In the genomic region with DNA sequence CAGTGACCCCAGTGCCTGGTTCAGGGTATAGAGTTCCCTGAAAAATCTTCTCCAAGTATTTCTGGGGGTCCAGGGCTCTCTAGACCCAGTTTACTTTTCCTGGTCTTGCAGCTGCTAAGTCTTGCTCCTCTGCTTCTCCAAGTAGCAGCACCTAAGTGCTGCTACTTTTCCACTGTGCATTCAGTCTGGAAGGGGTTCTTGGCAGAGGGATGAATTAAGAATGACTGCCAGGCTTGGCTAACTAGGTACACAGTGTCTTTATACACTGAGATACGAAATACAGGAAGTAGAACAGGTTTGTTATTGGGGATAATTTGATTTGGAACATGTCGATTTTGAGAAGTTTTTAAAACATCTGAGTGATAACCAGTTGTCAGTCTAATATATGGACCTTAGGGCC, we compare ENCODE assay signal across 30 cellular contexts. TPM values are rescaled to one million over a fixed set of nuclear protein-coding genes. Genes with fewer than 3 reads are reported as not detected.
"Had no signal": no experiment of that assay in that cellular context is flagged by ENCODE, and none has a peak within 500 bp of the region (broad histone marks: within the 10 kb centered on the region; RNA-seq: fewer than 3 reads in every experiment).

No MANE protein-coding gene starts in this region.

- H3K9me3 ChIP-seq: colonic mucosa, gastrocnemius medialis, heart left ventricle, left ventricle myocardium inferior, lower lobe of right lung, neutrophil, pancreas, testis, tibial nerve, upper lobe of right lung, uterus had no signal

- H3K36me3 ChIP-seq: colonic mucosa, neutrophil, uterus had no signal

- DNase-seq: colonic mucosa; effector CD8-positive, alpha-beta T cell; endodermal cell; foreskin fibroblast; gastrocnemius medialis; heart left ventricle; left cardiac atrium; left ventricle myocardium inferior; lower lobe of right lung; natural killer cell; pancreas; stimulated activated CD4-positive, alpha-beta T cell treated with anti-CD3 and anti-CD28 coated beads, Interleukin-12 subunit alpha, Interleukin-12 subunit beta, amount 100 ng/mL, for 4 hours; stimulated activated CD4-positive, alpha-beta T cell treated with anti-CD3 and anti-CD28 coated beads, Interleukin-1b, Interleukin-23, amount 100 ng/mL, for 48 hours; stimulated activated CD4-positive, alpha-beta T cell treated with anti-CD3 and anti-CD28 coated beads, Interleukin-4, amount 100 ng/mL, for 24 hours; stimulated activated naive CD8-positive, alpha-beta T cell treated with anti-CD3 and anti-CD28 coated beads, Interleukin-15, Interleukin-2, amounts not matched to agents 100 U/mL and 50 U/mL, for 24 hours; substantia nigra; testis; upper lobe of right lung; uterus had no signal

- H3K4me1 ChIP-seq: colonic mucosa, gastrocnemius medialis, lower lobe of right lung, pancreas, testis, tibial nerve, upper lobe of right lung, uterus had no signal

- ATAC-seq: esophagus mucosa; gastrocnemius medialis; left cardiac atrium; lower lobe of right lung; natural killer cell; pancreas; sciatic nerve; stimulated activated memory B cell treated with anti-CD40 and anti-IgM and Interleukin-4, amounts not matched to agents 10 μg/mL and 1 μg/mL and 100 μg/mL, for 72 hours; stimulated activated naive CD8-positive, alpha-beta T cell treated with anti-CD3 and anti-CD28 coated beads, Interleukin-15, Interleukin-2, amounts not matched to agents 100 U/mL and 50 U/mL, for 24 hours; upper lobe of right lung had no signal

- H3K4me2 ChIP-seq: hepatocyte, smooth muscle cell had no signal

- H3K27me3 ChIP-seq: colonic mucosa, gastrocnemius medialis, heart left ventricle, hepatocyte, neutrophil, pancreas, testis, tibial nerve, upper lobe of right lung, uterus had no signal

- H3K27ac ChIP-seq: colonic mucosa, epithelial cell of prostate, gastrocnemius medialis, heart left ventricle, hepatocyte, left ventricle myocardium inferior, lower lobe of right lung, neutrophil, pancreas, testis, tibial nerve, upper lobe of right lung, uterus had no signal

- H2AFZ ChIP-seq: hepatocyte had no signal

- H3K4me3 ChIP-seq: colonic mucosa, gastrocnemius medialis, heart left ventricle, hepatocyte, left ventricle myocardium inferior, lower lobe of right lung, pancreas, smooth muscle cell, testis, tibial nerve, upper lobe of right lung, uterus had no signal

- H3K79me2 ChIP-seq: hepatocyte had no signal

RNA-seq across cellular contexts. Expression of a gene that starts 24.2 kb away (rescaled TPM):
- total RNA-seq: chondrocyte, endodermal cell, esophagus mucosa, gastrocnemius medialis, kidney epithelial cell, left cardiac atrium, left ventricle myocardium inferior, neural crest cell, smooth muscle cell, upper lobe of right lung had no signal

RNA-seq across cellular contexts. Expression of a gene that starts 35.0 kb away (rescaled TPM):
- total RNA-seq: smooth muscle cell had no signal

RNA-seq across cellular contexts. Expression of a gene that starts 35.1 kb away (rescaled TPM):
- total RNA-seq: smooth muscle cell had no signal
